Comparison of ENCODE assay signal across 19 cellular contexts in the genomic region with DNA sequence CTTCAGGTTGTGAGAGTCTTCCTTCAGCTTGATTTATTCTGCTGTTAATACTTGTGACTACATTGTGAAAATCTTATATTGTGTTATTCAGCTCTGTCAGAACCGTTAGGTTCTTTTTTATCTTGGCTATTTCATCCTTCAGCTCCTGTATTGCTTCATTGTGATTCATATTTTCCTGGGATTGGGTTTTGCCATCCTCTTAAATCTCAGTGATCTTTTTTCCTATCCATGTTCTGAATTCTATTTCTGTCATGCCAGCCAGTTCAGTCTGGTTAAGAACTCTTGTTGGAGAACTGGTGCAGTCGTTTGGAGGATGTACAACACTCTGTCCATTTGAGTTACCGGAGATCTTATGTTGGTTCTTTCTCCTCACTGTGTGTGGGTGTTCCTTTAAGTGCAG. TPM values are rescaled to one million over a fixed set of nuclear protein-coding genes. Genes with fewer than 3 reads are reported as not detected.
"Had no signal": no experiment of that assay in that cellular context is flagged by ENCODE, and none has a peak within 500 bp of the region (broad histone marks: within the 10 kb centered on the region; RNA-seq: fewer than 3 reads in every experiment).

No MANE protein-coding gene starts in this region.

- H3K27ac ChIP-seq: coronary artery, right atrium auricular region, tibial nerve, uterus had no signal

- H3K4me1 ChIP-seq: right atrium auricular region, tibial nerve, uterus had no signal

- H3K36me3 ChIP-seq: right atrium auricular region, tibial nerve, uterus had no signal

- ATAC-seq: activated CD4-positive, alpha-beta T cell treated with anti-CD3 and anti-CD28 coated beads for 36 hours; activated T-helper 17 cell treated with anti-CD3 and anti-CD28 coated beads, Interleukin-2, amount 50 U/mL, for 72 hours; mucosa of descending colon; stimulated activated naive CD8-positive, alpha-beta T cell treated with anti-CD3 and anti-CD28 coated beads, Interleukin-15, Interleukin-2, amounts not matched to agents 100 U/mL and 50 U/mL, for 24 hours had no signal

- H3K27me3 ChIP-seq: right atrium auricular region, tibial nerve, uterus had no signal

- DNase-seq: activated CD4-positive, alpha-beta memory T cell treated with anti-CD3 and anti-CD28 coated beads for 36 hours; activated CD4-positive, alpha-beta T cell treated with anti-CD3 and anti-CD28 coated beads for 36 hours; activated naive CD4-positive, alpha-beta T cell treated with Interleukin-2 at 50 U/mL for 16 hours; activated naive CD8-positive, alpha-beta T cell treated with anti-CD3 and anti-CD28 coated beads, Interleukin-2, amount 10 ng/mL, durations not matched to agents 7 days and 5 days; activated T-cell treated with anti-CD3 and anti-CD28 coated beads for 4 hours; anterior cingulate cortex; erythroblast; foreskin melanocyte; head of caudate nucleus; mucosa of descending colon; naive B cell; stimulated activated naive CD8-positive, alpha-beta T cell treated with anti-CD3 and anti-CD28 coated beads, Interleukin-15, Interleukin-2, amounts not matched to agents 100 U/mL and 50 U/mL, for 24 hours; SW 1271; T-helper 2 cell; uterus had no signal

- H3K4me3 ChIP-seq: coronary artery, mucosa of descending colon, right atrium auricular region, tibial nerve, uterus had no signal

- H3K9me3 ChIP-seq: mucosa of descending colon, right atrium auricular region, tibial nerve, uterus had no signal

RNA-seq across cellular contexts. Expression of a gene that starts 19.1 kb away (rescaled TPM):
- total RNA-seq: activated CD4-positive, alpha-beta memory T cell treated with anti-CD3 and anti-CD28 coated beads for 36 hours; activated CD4-positive, alpha-beta T cell treated with anti-CD3 and anti-CD28 coated beads for 36 hours; activated naive CD8-positive, alpha-beta T cell treated with anti-CD3 and anti-CD28 coated beads, Interleukin-2, amount 10 ng/mL, durations not matched to agents 7 days and 5 days had no signal
